ENCODE assay signal across 13 cellular contexts in the genomic region with DNA sequence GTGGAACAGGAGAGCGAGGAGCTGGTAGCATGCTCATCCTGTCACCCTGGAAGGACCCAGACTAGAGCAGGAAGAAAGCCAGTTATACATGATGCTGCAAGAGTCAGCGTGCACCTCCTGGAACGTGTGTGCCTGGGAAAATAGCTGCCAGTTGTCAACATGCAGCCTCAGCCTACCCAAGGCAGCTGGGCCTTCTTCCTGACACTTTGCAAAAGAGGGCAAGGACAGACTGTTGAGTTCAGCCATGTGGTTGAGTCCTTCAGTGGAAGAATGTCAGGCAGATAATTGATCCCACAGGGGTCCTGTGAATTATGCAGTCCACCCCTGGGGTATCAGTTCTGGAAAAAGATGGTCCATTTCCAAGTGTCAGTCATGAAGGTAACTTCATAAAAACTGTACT.
"Had no signal": no experiment of that assay in that cellular context is flagged by ENCODE, and none has a peak within 500 bp of the region (broad histone marks: within the 10 kb centered on the region; RNA-seq: fewer than 3 reads in every experiment).

No MANE protein-coding gene starts in this region.

- H3K36me3 Mint-ChIP-seq: memory B cell; stimulated activated effector memory CD8-positive, alpha-beta T cell treated with anti-CD3 and anti-CD28 coated beads, Interleukin-12 subunit alpha, Interleukin-12 subunit beta, amount 100 ng/mL, for 72 hours had no signal

- H3K27ac ChIP-seq: foreskin keratinocyte, parathyroid adenoma, skin epidermis had no signal

- H3K4me1 ChIP-seq: parathyroid adenoma had no signal

- H3K4me1 Mint-ChIP-seq: memory B cell; stimulated activated effector memory CD8-positive, alpha-beta T cell treated with anti-CD3 and anti-CD28 coated beads, Interleukin-12 subunit alpha, Interleukin-12 subunit beta, amount 100 ng/mL, for 72 hours had no signal

- H2AFZ ChIP-seq: parathyroid adenoma had no signal

- H3K9me3 Mint-ChIP-seq: activated naive CD4-positive, alpha-beta T cell treated with anti-CD3 and anti-CD28 coated beads for 36 hours; memory B cell; neural crest cell; stimulated activated effector memory CD8-positive, alpha-beta T cell treated with anti-CD3 and anti-CD28 coated beads, Interleukin-12 subunit alpha, Interleukin-12 subunit beta, amount 100 ng/mL, for 72 hours; T-helper 1 cell treated with Interleukin-12 subunit alpha and Interleukin-12 subunit beta and Interleukin-4 antibody, amounts not matched to agents 30 μg/mL and 1 μg/mL, for 36 hours had no signal

- H3K27ac Mint-ChIP-seq: activated naive CD4-positive, alpha-beta T cell treated with anti-CD3 and anti-CD28 coated beads for 36 hours; memory B cell; stimulated activated effector memory CD8-positive, alpha-beta T cell treated with anti-CD3 and anti-CD28 coated beads, Interleukin-12 subunit alpha, Interleukin-12 subunit beta, amount 100 ng/mL, for 72 hours; T-helper 1 cell treated with Interleukin-12 subunit alpha and Interleukin-12 subunit beta and Interleukin-4 antibody, amounts not matched to agents 30 μg/mL and 1 μg/mL, for 36 hours had no signal

- H3K79me2 ChIP-seq: parathyroid adenoma had no signal

- ATAC-seq: foreskin keratinocyte; SK-N-SH treated with all-trans-retinoic acid at 6 μM for 48 hours; stimulated activated effector memory CD8-positive, alpha-beta T cell treated with anti-CD3 and anti-CD28 coated beads, Interleukin-12 subunit alpha, Interleukin-12 subunit beta, amount 100 ng/mL, for 72 hours had no signal

- H3K4me3 ChIP-seq: skin epidermis had no signal

- DNase-seq: activated CD4-positive, alpha-beta T cell treated with anti-CD3 and anti-CD28 coated beads for 48 hours; activated naive CD4-positive, alpha-beta T cell treated with anti-CD3 and anti-CD28 coated beads for 36 hours; foreskin keratinocyte; head of caudate nucleus; retina; trophoblast cell had no signal

- H3K27me3 ChIP-seq: foreskin keratinocyte had no signal

- H3K4me3 Mint-ChIP-seq: activated naive CD4-positive, alpha-beta T cell treated with anti-CD3 and anti-CD28 coated beads for 36 hours; memory B cell; neural crest cell; stimulated activated effector memory CD8-positive, alpha-beta T cell treated with anti-CD3 and anti-CD28 coated beads, Interleukin-12 subunit alpha, Interleukin-12 subunit beta, amount 100 ng/mL, for 72 hours; T-helper 1 cell treated with Interleukin-12 subunit alpha and Interleukin-12 subunit beta and Interleukin-4 antibody, amounts not matched to agents 30 μg/mL and 1 μg/mL, for 36 hours had no signal
